Comparison of ENCODE assay signal across 1 cellular context in genomic region chr17:55272711-55273578, GRCh38.
TF ChIP-seq lines count a peak whose summit lies in the region.

No MANE protein-coding gene starts in this region.

TF ChIP-seq in HepG2, 621 proteins besides CTCF, POLR2A, EP300 and RAD21 (continued from another document and continues in another):
- TF ChIP-seq ZNF687 (CRISPR knock-in tag; IDR thresholded peaks at IDR 0.05) (0 out of 2 replicates have a peak, but pooled peaks have one; percentile 52), SOX6 (IDR thresholded peaks at IDR 0.05) (no peak), SOX6 (CRISPR knock-in tag; IDR thresholded peaks at IDR 0.05) (peak; percentile 25; the same call in 1 of the 2 replicates), ZIK1 (CRISPR knock-in tag; IDR thresholded peaks at IDR 0.05; ENCODE audit: borderline replicate concordance, low read depth) (no peak), GTF3A (CRISPR knock-in tag; conservative IDR thresholded peaks at IDR 0.05) (0 out of 2 replicates have a peak, but pooled peaks have one; percentile 26), POGZ (CRISPR knock-in tag; IDR thresholded peaks at IDR 0.05) (peak; percentile 21; the same call in 1 of the 2 replicates), TAF1 (CRISPR knock-in tag; IDR thresholded peaks at IDR 0.05) (0 out of 2 replicates have a peak, but pooled peaks have one; percentile 24), CSRNP2 (CRISPR knock-in tag; conservative IDR thresholded peaks at IDR 0.05; ENCODE audit: low read depth) (no peak), MEIS1 (CRISPR knock-in tag; IDR thresholded peaks at IDR 0.05; ENCODE audit: borderline replicate concordance) (no peak), ATF7-NPFF (CRISPR knock-in tag; IDR thresholded peaks at IDR 0.05; ENCODE audit: low read depth) (peak; percentile 39; the same call in 1 of the 2 replicates), HCFC1 (IDR thresholded peaks at IDR 0.05; ENCODE audit: low read depth, low read length) (no peak), KDM1A (CRISPR knock-in tag; IDR thresholded peaks at IDR 0.05) (0 out of 2 replicates have a peak, but pooled peaks have one; percentile 6), ISX (CRISPR knock-in tag; conservative IDR thresholded peaks at IDR 0.05) (0 out of 2 replicates have a peak, but pooled peaks have one; percentile 26), REST (IDR thresholded peaks at IDR 0.05; ENCODE audit: borderline replicate concordance in 1 of 2, low read depth in 1 of 2, low read length in 2 of 2) (peak in 1 of 2 experiments; percentile 8; a peak in 1 of 4 replicates), ZNF451 (CRISPR knock-in tag; IDR thresholded peaks at IDR 0.05) (0 out of 2 replicates have a peak, but pooled peaks have one; percentile 7), SALL1 (CRISPR knock-in tag; IDR thresholded peaks at IDR 0.05) (peak; percentile 13; the same call in 1 of the 2 replicates), RBFOX2 (IDR thresholded peaks at IDR 0.05; ENCODE audit: low read depth, low read length) (peak; percentile 88), CREM (IDR thresholded peaks at IDR 0.05) (0 out of 2 replicates have a peak, but pooled peaks have one; percentile 2), CREM (CRISPR knock-in tag; IDR thresholded peaks at IDR 0.05) (no peak), MBD4 (IDR thresholded peaks at IDR 0.05; ENCODE audit: borderline replicate concordance, low read length) (peak; percentile 25; the same call in 1 of the 2 replicates), PITX1 (CRISPR knock-in tag; IDR thresholded peaks at IDR 0.05) (0 out of 2 replicates have a peak, but pooled peaks have one; percentile 2), ZXDC (CRISPR knock-in tag; IDR thresholded peaks at IDR 0.05) (0 out of 2 replicates have a peak, but pooled peaks have one; percentile 33), RERE (CRISPR knock-in tag; IDR thresholded peaks at IDR 0.05; ENCODE audit: low read depth) (no peak), AKNA (CRISPR knock-in tag; IDR thresholded peaks at IDR 0.05; ENCODE audit: borderline replicate concordance) (no peak), PAWR (CRISPR knock-in tag; IDR thresholded peaks at IDR 0.05; ENCODE audit: borderline replicate concordance) (no peak), THAP7 (CRISPR knock-in tag; IDR thresholded peaks at IDR 0.05) (no peak), KMT2B (CRISPR knock-in tag; IDR thresholded peaks at IDR 0.05) (no peak; the same call in 1 of the 2 replicates), ZMAT3 (CRISPR knock-in tag; conservative IDR thresholded peaks at IDR 0.05) (0 out of 2 replicates have a peak, but pooled peaks have one; percentile 6), ATF3 (CRISPR knock-in tag; IDR thresholded peaks at IDR 0.05) (no peak)
